ENCODE assay signal across 16 cellular contexts in the genomic region with DNA sequence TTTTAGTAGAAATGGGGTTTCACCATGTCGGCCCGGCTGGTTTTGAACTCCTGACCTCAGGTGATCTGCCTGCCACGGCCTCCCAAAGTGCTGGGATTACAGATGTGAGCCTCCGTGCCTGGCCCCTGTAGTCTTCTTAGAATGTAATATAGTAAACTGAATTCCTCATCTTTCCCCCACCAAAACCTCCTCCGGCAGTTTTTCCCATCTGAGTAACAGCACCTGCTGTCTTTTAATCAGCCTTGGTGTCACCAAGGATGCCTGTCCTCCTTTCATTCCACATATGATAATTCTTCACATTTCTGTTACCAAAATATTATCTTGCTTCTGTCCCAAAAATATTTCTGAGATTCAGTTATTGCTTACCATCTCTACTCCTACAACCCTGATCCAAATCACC.
A peak's percentile ranks its signal among the peaks of the same experiment; 100 is the strongest.
DNase-seq lines count a peak whose midpoint lies in the region; ATAC-seq and TF ChIP-seq lines count a peak whose summit lies in the region.
"Had no signal": no experiment of that assay in that cellular context is flagged by ENCODE, and none has a peak within 500 bp of the region (broad histone marks: within the 10 kb centered on the region; RNA-seq: fewer than 3 reads in every experiment).

No MANE protein-coding gene starts in this region.

- TF ChIP-seq POLR2A in prostate gland (IDR thresholded peaks at IDR 0.05) = no peak

- no peaks in the 10 kb centered on the region for H3K27me3 ChIP-seq in right cardiac atrium (ENCODE audit: control insufficient read depth, insufficient read depth)
- H3K27me3 ChIP-seq in skeletal muscle tissue (ENCODE audit: control insufficient read depth in 3 of 3, insufficient read depth in 3 of 3, low read length in 3 of 3) = no peaks in the 10 kb centered on the region
- no peaks in the 10 kb centered on the region for H3K27me3 ChIP-seq in prostate gland (replicated peaks; ENCODE audit: insufficient read depth)

- no peak for TF ChIP-seq CTCF in prostate gland (IDR thresholded peaks at IDR 0.05)

- H3K9ac ChIP-seq in skeletal muscle tissue (ENCODE audit: low read depth in 1 of 3, low read length in 3 of 3) = peak overlapping the region; percentile 5 to 73 (median 63)
- H3K9ac ChIP-seq: KMS-11 had no signal

- H3K4me3 ChIP-seq in right cardiac atrium (ENCODE audit: low read length) (peak overlapping the region; percentile 13), skeletal muscle tissue (ENCODE audit: low read length in 3 of 3) (peak overlapping the region; percentile 50 to 68 (median 65)), prostate gland (no peak overlapping the region)

- H3K36me3 ChIP-seq in skeletal muscle tissue (ENCODE audit: control insufficient read depth in 3 of 3, insufficient read depth in 3 of 3, low read length in 3 of 3) (no peaks in the 10 kb centered on the region), prostate gland (no peaks in the 10 kb centered on the region)

- ATAC-seq in right cardiac atrium (no peak), HG03097 (IDR thresholded peaks at IDR 0.05; ENCODE audit: low FRiP score, unreplicated experiment) (no peak), GM18520 (IDR thresholded peaks at IDR 0.05; ENCODE audit: unreplicated experiment) (no peak)

- 91% methylated on average over 5 of the region's 5 CpGs for WGBS in right cardiac atrium
- WGBS in prostate gland = 94% methylated on average over 5 of the region's 5 CpGs

- DNase-seq in NCI-H2171 treated with DMSO at 0.1 percent for 48 hours (lab: John Stamatoyannopoulos, UW) (peak; percentile 36), NCI-H2171 (lab: John Stamatoyannopoulos, UW) (no peak), LHCN-M2 (ENCODE audit: low read depth) (peak; percentile 58), right cardiac atrium (no peak), prostate gland (ENCODE audit: low spot score) (no peak)
- DNase-seq: CD4-positive, alpha-beta memory T cell; DMS79; NCI-H1048; NCI-H146; NCI-H2081; NCI-H524 had no signal

- H3K27ac ChIP-seq in right cardiac atrium (ENCODE audit: low read length) (peak overlapping the region; percentile 75), skeletal muscle tissue (ENCODE audit: low read depth, low read length) (peak overlapping the region; percentile 90), prostate gland (no peak overlapping the region)
- H3K27ac ChIP-seq: 22Rv1, KMS-11 had no signal

- H3K9me3 ChIP-seq in right cardiac atrium (ENCODE audit: control insufficient read depth, low read length) (no peaks in the 10 kb centered on the region), skeletal muscle tissue (ENCODE audit: control insufficient read depth in 3 of 3, low read length in 3 of 3) (no peaks in the 10 kb centered on the region), prostate gland (no peaks in the 10 kb centered on the region)

- intact Hi-C loops in right cardiac atrium (cut with DNase I) = no loop called here
- intact Hi-C loops in prostate gland (cut with DNase I) = no loop called here

- H3K4me1 ChIP-seq in right cardiac atrium (ENCODE audit: control insufficient read depth, insufficient read depth, low read length) (peaks cover 2% of the 10 kb centered on the region), skeletal muscle tissue (ENCODE audit: control insufficient read depth in 3 of 3, insufficient read depth in 3 of 3, low read length in 3 of 3) (peaks cover 22 to 26% (median 23%) of the 10 kb centered on the region in 3 donors), prostate gland (replicated peaks) (no peaks in the 10 kb centered on the region)

Comparison
In these comparisons a context has a peak if more than half of its experiments do, and no peak if none do; other contexts are left out.
1. DNase-seq: peak in NCI-H2171 treated with DMSO at 0.1 percent for 48 hours (single experiment) and LHCN-M2 (single experiment); none in NCI-H2171 (single experiment), right cardiac atrium (0 of 3) and prostate gland (single experiment).
2. H3K27ac ChIP-seq: peak in right cardiac atrium (single experiment) and skeletal muscle tissue (single experiment); none in prostate gland (0 of 2).
3. H3K4me3 ChIP-seq: peak in right cardiac atrium (single experiment) and skeletal muscle tissue (3 of 3); none in prostate gland (0 of 2).